ENCODE assay signal across 2 cellular contexts in genomic region chr19:35474104-35474503, GRCh38.
A peak's percentile ranks its signal among the peaks of the same experiment; 100 is the strongest.
TF ChIP-seq lines count a peak whose summit lies in the region.

No MANE protein-coding gene starts in this region.

TF ChIP-seq in HEK293T, 16 proteins besides CTCF, POLR2A, EP300 and RAD21:
- TF ChIP-seq L3MBTL2 (conservative IDR thresholded peaks at IDR 0.05), result peak; percentile 43
- TF ChIP-seq FOXM1 (IDR thresholded peaks at IDR 0.05; ENCODE audit: borderline replicate concordance), result no peak

TF ChIP-seq in H1, 55 proteins besides CTCF, POLR2A, EP300 and RAD21:
- TF ChIP-seq MAX (IDR thresholded peaks at IDR 0.05), result peak; percentile 87
- no peak for TF ChIP-seq RFX5 (IDR thresholded peaks at IDR 0.05; ENCODE audit: borderline replicate concordance, low read depth, low read length)
- TF ChIP-seq E2F6 (IDR thresholded peaks at IDR 0.05), result peak; percentile 96
- TF ChIP-seq CBX8 (IDR thresholded peaks at IDR 0.05; ENCODE audit: borderline replicate concordance, low read depth, low read length), result no peak
